ENCODE assay signal across 43 cellular contexts in the genomic region with DNA sequence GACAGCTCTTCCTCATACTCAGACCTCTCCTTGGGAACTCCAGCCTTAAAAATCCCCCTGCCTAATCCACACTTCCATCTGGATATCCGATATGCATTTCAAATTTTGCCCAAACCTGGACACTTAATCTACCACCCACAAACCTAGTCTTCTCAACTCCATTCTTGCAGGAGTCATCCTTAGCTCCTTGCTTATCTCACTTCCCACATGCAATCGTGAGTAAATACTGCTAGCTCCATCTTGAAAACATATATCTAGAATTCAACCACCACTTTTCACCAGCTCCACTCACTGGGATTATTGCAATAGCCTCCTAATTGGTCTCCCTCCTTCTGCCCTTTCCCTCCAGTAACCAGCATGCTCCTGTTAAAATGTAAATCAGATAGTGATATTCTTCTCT. TPM values are rescaled to one million over a fixed set of nuclear protein-coding genes. Genes with fewer than 3 reads are reported as not detected.
"Had no signal": no experiment of that assay in that cellular context is flagged by ENCODE, and none has a peak within 500 bp of the region (broad histone marks: within the 10 kb centered on the region; RNA-seq: fewer than 3 reads in every experiment).

No MANE protein-coding gene starts in this region.

- H3K9me3 Mint-ChIP-seq: activated naive CD4-positive, alpha-beta T cell treated with anti-CD3 and anti-CD28 coated beads for 36 hours; activated naive CD4-positive, alpha-beta T cell treated with anti-CD3 and anti-CD28 coated beads, Interleukin-2, amount 10 ng/mL, durations not matched to agents 7 days and 5 days; activated naive CD4-positive, alpha-beta T cell treated with anti-CD3 and anti-CD28 coated beads, Interleukin-2, amount 50 U/mL, for 24 hours; activated naive CD4-positive, alpha-beta T cell treated with anti-CD3 and anti-CD28 coated beads, Interleukin-2, amount 50 U/mL, for 72 hours; activated naive CD8-positive, alpha-beta T cell treated with anti-CD3 and anti-CD28 coated beads for 36 hours; activated naive CD8-positive, alpha-beta T cell treated with anti-CD3 and anti-CD28 coated beads, Interleukin-2, amount 10 ng/mL, durations not matched to agents 7 days and 5 days; activated naive CD8-positive, alpha-beta T cell treated with anti-CD3 and anti-CD28 coated beads, Interleukin-2, amount 50 U/mL, for 24 hours; activated T-cell treated with anti-CD3 and anti-CD28 coated beads, Interleukin-2, amount 50 U/mL, for 24 hours; activated T-cell treated with anti-CD3 and anti-CD28 coated beads, Interleukin-2, amount 50 U/mL, for 4 hours; activated T-cell treated with anti-CD3 and anti-CD28 coated beads, Interleukin-2, amount 50 U/mL, for 72 hours; activated T-helper 1 cell treated with anti-CD3 and anti-CD28 coated beads, Interleukin-12 subunit alpha, Interleukin-12 subunit beta, Interleukin-2, Interleukin-4 antibody, amounts not matched to agents 30 ng/mL and 10 ng/mL and 1 ng/mL, durations not matched to agents 14 hours and 24 hours and 36 hours; activated T-helper 17 cell treated with anti-CD3 and anti-CD28 coated beads, Interleukin-2, amount 50 U/mL, for 72 hours; activated T-helper 2 cell treated with anti-CD3 and anti-CD28 coated beads, Interferon-gamma antibody, Interleukin-2, Interleukin-4, amounts not matched to agents 10 μg/mL and 5 μg/mL and 100 μg/mL, durations not matched to agents 14 hours and 24 hours and 36 hours; central memory CD8-positive, alpha-beta T cell had no signal

- H3K4me1 Mint-ChIP-seq: activated naive CD4-positive, alpha-beta T cell treated with anti-CD3 and anti-CD28 coated beads, Interleukin-2, amount 10 ng/mL, durations not matched to agents 7 days and 5 days; activated naive CD4-positive, alpha-beta T cell treated with anti-CD3 and anti-CD28 coated beads, Interleukin-2, amount 50 U/mL, for 24 hours; activated naive CD8-positive, alpha-beta T cell treated with anti-CD3 and anti-CD28 coated beads for 36 hours; activated naive CD8-positive, alpha-beta T cell treated with anti-CD3 and anti-CD28 coated beads, Interleukin-2, amount 10 ng/mL, durations not matched to agents 7 days and 5 days; activated naive CD8-positive, alpha-beta T cell treated with anti-CD3 and anti-CD28 coated beads, Interleukin-2, amount 50 U/mL, for 24 hours; activated T-helper 17 cell treated with anti-CD3 and anti-CD28 coated beads, Interleukin-2, amount 50 U/mL, for 72 hours; central memory CD8-positive, alpha-beta T cell had no signal

- ATAC-seq: activated naive CD4-positive, alpha-beta T cell treated with anti-CD3 and anti-CD28 coated beads, Interleukin-2, amount 50 U/mL, for 72 hours; activated naive CD8-positive, alpha-beta T cell treated with anti-CD3 and anti-CD28 coated beads, Interleukin-2, amount 50 U/mL, for 24 hours; activated T-cell treated with anti-CD3 and anti-CD28 coated beads, Interleukin-2, amount 50 U/mL, for 4 hours; activated T-cell treated with anti-CD3 and anti-CD28 coated beads, Interleukin-2, amount 50 U/mL, for 72 hours; activated T-helper 17 cell treated with anti-CD3 and anti-CD28 coated beads, Interleukin-2, amount 50 U/mL, for 72 hours; body of pancreas had no signal

- H3K4me1 ChIP-seq: breast epithelium had no signal

- H3K27ac Mint-ChIP-seq: activated naive CD4-positive, alpha-beta T cell treated with anti-CD3 and anti-CD28 coated beads for 36 hours; activated naive CD4-positive, alpha-beta T cell treated with anti-CD3 and anti-CD28 coated beads, Interleukin-2, amount 10 ng/mL, durations not matched to agents 7 days and 5 days; activated naive CD4-positive, alpha-beta T cell treated with anti-CD3 and anti-CD28 coated beads, Interleukin-2, amount 50 U/mL, for 24 hours; activated naive CD4-positive, alpha-beta T cell treated with anti-CD3 and anti-CD28 coated beads, Interleukin-2, amount 50 U/mL, for 72 hours; activated naive CD8-positive, alpha-beta T cell; activated naive CD8-positive, alpha-beta T cell treated with anti-CD3 and anti-CD28 coated beads for 36 hours; activated naive CD8-positive, alpha-beta T cell treated with anti-CD3 and anti-CD28 coated beads, Interleukin-2, amount 10 ng/mL, durations not matched to agents 7 days and 5 days; activated naive CD8-positive, alpha-beta T cell treated with anti-CD3 and anti-CD28 coated beads, Interleukin-2, amount 50 U/mL, for 24 hours; activated T-cell treated with anti-CD3 and anti-CD28 coated beads, Interleukin-2, amount 50 U/mL, for 24 hours; activated T-cell treated with anti-CD3 and anti-CD28 coated beads, Interleukin-2, amount 50 U/mL, for 72 hours; activated T-helper 1 cell treated with anti-CD3 and anti-CD28 coated beads, Interleukin-12 subunit alpha, Interleukin-12 subunit beta, Interleukin-2, Interleukin-4 antibody, amounts not matched to agents 30 ng/mL and 10 ng/mL and 1 ng/mL, durations not matched to agents 14 hours and 24 hours and 36 hours; activated T-helper 17 cell treated with anti-CD3 and anti-CD28 coated beads, Interleukin-2, amount 50 U/mL, for 72 hours; activated T-helper 2 cell treated with anti-CD3 and anti-CD28 coated beads, Interferon-gamma antibody, Interleukin-2, Interleukin-4, amounts not matched to agents 10 μg/mL and 5 μg/mL and 100 μg/mL, durations not matched to agents 14 hours and 24 hours and 36 hours; brain had no signal

- H3K9me3 ChIP-seq: adrenal gland, ascending aorta, body of pancreas, breast epithelium had no signal

- H3K27ac ChIP-seq: adrenal gland, ascending aorta, body of pancreas, brain microvascular endothelial cell, breast epithelium, cardiac muscle cell had no signal

- FAIRE-seq: astrocyte had no signal

- DNase-seq: activated effector memory CD4-positive, alpha-beta T cell treated with anti-CD3 and anti-CD28 coated beads, Interleukin-2, amount 50 U/mL, for 16 hours; activated effector memory CD4-positive, alpha-beta T cell treated with Interleukin-2 at 50 U/mL for 16 hours; activated gamma-delta T cell; activated gamma-delta T cell treated with Interleukin-2 at 50 U/mL for 16 hours; activated naive CD4-positive, alpha-beta T cell; activated naive CD4-positive, alpha-beta T cell treated with anti-CD3 and anti-CD28 coated beads for 36 hours; activated naive CD4-positive, alpha-beta T cell treated with anti-CD3 and anti-CD28 coated beads, Interleukin-2, amount 50 U/mL, for 16 hours; activated naive CD4-positive, alpha-beta T cell treated with Interleukin-2 at 50 U/mL for 16 hours; activated naive CD8-positive, alpha-beta T cell treated with anti-CD3 and anti-CD28 coated beads for 36 hours; activated naive CD8-positive, alpha-beta T cell treated with anti-CD3 and anti-CD28 coated beads, Interleukin-2, amount 10 ng/mL, durations not matched to agents 7 days and 5 days; activated naive CD8-positive, alpha-beta T cell treated with anti-CD3 and anti-CD28 coated beads, Interleukin-2, amount 50 U/mL, for 24 hours; activated T-cell treated with anti-CD3 and anti-CD28 coated beads, Interleukin-2, amount 50 U/mL, for 24 hours; activated T-cell treated with anti-CD3 and anti-CD28 coated beads, Interleukin-2, amount 50 U/mL, for 4 hours; activated T-cell treated with anti-CD3 and anti-CD28 coated beads, Interleukin-2, amount 50 U/mL, for 48 hours; activated T-cell treated with anti-CD3 and anti-CD28 coated beads, Interleukin-2, amount 50 U/mL, for 72 hours; adrenal gland; amniotic stem cell; amygdala; anterior cingulate cortex; aorta; body of pancreas; brain microvascular endothelial cell; caudate nucleus; central memory CD4-positive, alpha-beta T cell; cerebellar nuclear complex had no signal

- H3K4me3 Mint-ChIP-seq: activated naive CD4-positive, alpha-beta T cell treated with anti-CD3 and anti-CD28 coated beads for 36 hours; activated naive CD4-positive, alpha-beta T cell treated with anti-CD3 and anti-CD28 coated beads, Interleukin-2, amount 10 ng/mL, durations not matched to agents 7 days and 5 days; activated naive CD4-positive, alpha-beta T cell treated with anti-CD3 and anti-CD28 coated beads, Interleukin-2, amount 50 U/mL, for 24 hours; activated naive CD8-positive, alpha-beta T cell; activated naive CD8-positive, alpha-beta T cell treated with anti-CD3 and anti-CD28 coated beads for 36 hours; activated naive CD8-positive, alpha-beta T cell treated with anti-CD3 and anti-CD28 coated beads, Interleukin-2, amount 10 ng/mL, durations not matched to agents 7 days and 5 days; activated naive CD8-positive, alpha-beta T cell treated with anti-CD3 and anti-CD28 coated beads, Interleukin-2, amount 50 U/mL, for 24 hours; activated T-cell treated with anti-CD3 and anti-CD28 coated beads, Interleukin-2, amount 50 U/mL, for 24 hours; activated T-cell treated with anti-CD3 and anti-CD28 coated beads, Interleukin-2, amount 50 U/mL, for 4 hours; activated T-cell treated with anti-CD3 and anti-CD28 coated beads, Interleukin-2, amount 50 U/mL, for 72 hours; activated T-helper 1 cell treated with anti-CD3 and anti-CD28 coated beads, Interleukin-12 subunit alpha, Interleukin-12 subunit beta, Interleukin-2, Interleukin-4 antibody, amounts not matched to agents 30 ng/mL and 10 ng/mL and 1 ng/mL, durations not matched to agents 14 hours and 24 hours and 36 hours; activated T-helper 17 cell treated with anti-CD3 and anti-CD28 coated beads, Interleukin-2, amount 50 U/mL, for 72 hours; brain; central memory CD8-positive, alpha-beta T cell had no signal

- H3K36me3 Mint-ChIP-seq: activated naive CD4-positive, alpha-beta T cell treated with anti-CD3 and anti-CD28 coated beads, Interleukin-2, amount 10 ng/mL, durations not matched to agents 7 days and 5 days; activated naive CD4-positive, alpha-beta T cell treated with anti-CD3 and anti-CD28 coated beads, Interleukin-2, amount 50 U/mL, for 24 hours; activated naive CD4-positive, alpha-beta T cell treated with anti-CD3 and anti-CD28 coated beads, Interleukin-2, amount 50 U/mL, for 72 hours; activated naive CD8-positive, alpha-beta T cell; activated naive CD8-positive, alpha-beta T cell treated with anti-CD3 and anti-CD28 coated beads for 36 hours; activated naive CD8-positive, alpha-beta T cell treated with anti-CD3 and anti-CD28 coated beads, Interleukin-2, amount 10 ng/mL, durations not matched to agents 7 days and 5 days; brain had no signal

- H3K36me3 ChIP-seq: adrenal gland, ascending aorta, brain microvascular endothelial cell, breast epithelium, cardiac muscle cell had no signal

- H3K4me3 ChIP-seq: adrenal gland, ascending aorta, body of pancreas, breast epithelium, cardiac muscle cell had no signal

RNA-seq across cellular contexts. Expression of a gene that starts 2.6 kb away (rescaled TPM):
- total RNA-seq: activated naive CD4-positive, alpha-beta T cell treated with anti-CD3 and anti-CD28 coated beads for 36 hours; activated naive CD4-positive, alpha-beta T cell treated with anti-CD3 and anti-CD28 coated beads, Interleukin-2, amount 50 U/mL, for 72 hours; activated naive CD8-positive, alpha-beta T cell treated with anti-CD3 and anti-CD28 coated beads for 36 hours; activated naive CD8-positive, alpha-beta T cell treated with anti-CD3 and anti-CD28 coated beads, Interleukin-2, amount 10 ng/mL, durations not matched to agents 7 days and 5 days; activated T-cell treated with anti-CD3 and anti-CD28 coated beads, Interleukin-2, amount 50 U/mL, for 4 hours; activated T-cell treated with anti-CD3 and anti-CD28 coated beads, Interleukin-2, amount 50 U/mL, for 72 hours; activated T-helper 1 cell treated with anti-CD3 and anti-CD28 coated beads, Interleukin-12 subunit alpha, Interleukin-12 subunit beta, Interleukin-2, Interleukin-4 antibody, amounts not matched to agents 30 ng/mL and 10 ng/mL and 1 ng/mL, durations not matched to agents 14 hours and 24 hours and 36 hours; activated T-helper 17 cell treated with anti-CD3 and anti-CD28 coated beads, Interleukin-2, amount 50 U/mL, for 72 hours; activated T-helper 2 cell treated with anti-CD3 and anti-CD28 coated beads, Interferon-gamma antibody, Interleukin-2, Interleukin-4, amounts not matched to agents 10 μg/mL and 5 μg/mL and 100 μg/mL, durations not matched to agents 14 hours and 24 hours and 36 hours; adrenal gland; aorta; ascending aorta; astrocyte; body of pancreas; breast epithelium; bronchial epithelial cell; cardiac muscle cell; cardiac septum; cerebellum; chondrocyte had no signal
- polyA plus RNA-seq: adipose tissue, adrenal gland, aorta, cardiac muscle cell had no signal

RNA-seq across cellular contexts. Expression of a gene that starts 17.8 kb away (rescaled TPM):
- total RNA-seq: activated naive CD4-positive, alpha-beta T cell treated with anti-CD3 and anti-CD28 coated beads for 36 hours; activated naive CD4-positive, alpha-beta T cell treated with anti-CD3 and anti-CD28 coated beads, Interleukin-2, amount 50 U/mL, for 72 hours; activated naive CD8-positive, alpha-beta T cell treated with anti-CD3 and anti-CD28 coated beads for 36 hours; activated naive CD8-positive, alpha-beta T cell treated with anti-CD3 and anti-CD28 coated beads, Interleukin-2, amount 10 ng/mL, durations not matched to agents 7 days and 5 days; activated T-cell treated with anti-CD3 and anti-CD28 coated beads, Interleukin-2, amount 50 U/mL, for 4 hours; activated T-cell treated with anti-CD3 and anti-CD28 coated beads, Interleukin-2, amount 50 U/mL, for 72 hours; activated T-helper 1 cell treated with anti-CD3 and anti-CD28 coated beads, Interleukin-12 subunit alpha, Interleukin-12 subunit beta, Interleukin-2, Interleukin-4 antibody, amounts not matched to agents 30 ng/mL and 10 ng/mL and 1 ng/mL, durations not matched to agents 14 hours and 24 hours and 36 hours; activated T-helper 17 cell treated with anti-CD3 and anti-CD28 coated beads, Interleukin-2, amount 50 U/mL, for 72 hours; activated T-helper 2 cell treated with anti-CD3 and anti-CD28 coated beads, Interferon-gamma antibody, Interleukin-2, Interleukin-4, amounts not matched to agents 10 μg/mL and 5 μg/mL and 100 μg/mL, durations not matched to agents 14 hours and 24 hours and 36 hours; aorta; ascending aorta; bronchial epithelial cell; cardiac muscle cell had no signal
- polyA plus RNA-seq: aorta had no signal
